ENCODE assay signal across 1 cellular context in the genomic region with DNA sequence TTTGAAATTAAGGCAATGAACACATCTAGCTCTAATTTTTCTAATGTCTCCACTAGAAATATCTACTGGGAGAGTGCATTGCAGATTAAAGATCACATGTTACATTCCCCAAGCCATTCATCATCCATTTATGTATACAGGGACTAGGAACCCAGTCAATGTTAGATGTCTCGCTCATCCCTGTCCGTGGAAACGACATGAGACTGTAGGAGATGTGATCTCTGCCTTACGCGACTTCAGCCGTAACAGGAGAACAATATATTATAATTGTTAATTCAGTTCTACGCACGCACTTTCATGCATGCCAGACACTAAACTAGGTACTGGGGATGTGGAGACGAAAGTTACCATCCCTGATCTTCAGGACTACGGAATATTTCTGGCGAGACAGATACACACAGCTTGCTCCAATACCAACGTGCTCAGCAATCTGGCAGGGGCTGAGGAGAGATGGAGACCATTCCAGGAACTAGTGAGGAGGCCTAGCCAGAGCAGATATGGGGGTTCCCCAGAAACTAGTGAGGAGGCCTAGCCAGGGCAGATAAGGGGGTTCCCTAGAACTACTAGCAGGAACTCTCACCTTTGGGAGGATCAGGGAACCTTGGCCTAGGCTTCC.
TF ChIP-seq lines count a peak whose summit lies in the region.

No MANE protein-coding gene starts in this region.

TF ChIP-seq in GM23338, 12 proteins besides CTCF, POLR2A, EP300 and RAD21:
- TF ChIP-seq REST (IDR thresholded peaks at IDR 0.05; ENCODE audit: unreplicated experiment), result no peak
- no peak for TF ChIP-seq CREB1 (CRISPR knock-in tag; IDR thresholded peaks at IDR 0.05; ENCODE audit: low read depth)
- TF ChIP-seq JUNB (IDR thresholded peaks at IDR 0.05; ENCODE audit: unreplicated experiment), result no peak
- TF ChIP-seq POLR2AphosphoS5 (IDR thresholded peaks at IDR 0.05; ENCODE audit: low read depth), result no peak
- TF ChIP-seq ETS1 (IDR thresholded peaks at IDR 0.05), result no peak
- no peak for TF ChIP-seq EZH2phosphoT487 (IDR thresholded peaks at IDR 0.05; ENCODE audit: unreplicated experiment)
- TF ChIP-seq ZNF331 (CRISPR knock-in tag; IDR thresholded peaks at IDR 0.05; ENCODE audit: low read depth), result no peak
- TF ChIP-seq EZH2 (IDR thresholded peaks at IDR 0.05; ENCODE audit: low read depth, unreplicated experiment), result no peak
- TF ChIP-seq NANOG (IDR thresholded peaks at IDR 0.05; ENCODE audit: borderline replicate concordance), result no peak
- no peak for TF ChIP-seq STAT1 (IDR thresholded peaks at IDR 0.05; ENCODE audit: unreplicated experiment)
